Comparison of ENCODE assay signal across 25 cellular contexts in the genomic region with DNA sequence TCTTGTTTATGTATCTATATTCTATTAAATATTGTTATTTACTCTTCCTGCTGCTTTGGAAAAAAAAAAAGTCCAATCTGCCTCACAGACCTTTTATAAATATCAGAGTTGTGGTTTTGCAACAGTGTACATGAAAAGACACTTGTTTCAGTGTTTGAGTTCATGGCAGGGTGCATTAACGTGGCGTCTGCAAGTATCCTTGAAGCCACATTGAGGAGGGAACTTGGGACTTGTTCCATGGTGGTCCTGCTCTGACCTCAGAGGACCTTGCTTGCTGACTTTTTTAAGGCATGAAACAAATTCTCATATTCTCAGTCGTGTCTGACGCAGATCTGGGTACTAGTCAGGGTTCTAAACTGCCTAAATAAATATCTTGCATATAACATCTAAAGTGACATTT. TPM values are rescaled to one million over a fixed set of nuclear protein-coding genes. Genes with fewer than 3 reads are reported as not detected.
DNase-seq lines count a peak whose midpoint lies in the region; ATAC-seq, FAIRE-seq and TF ChIP-seq lines count a peak whose summit lies in the region.
"Had no signal": no experiment of that assay in that cellular context is flagged by ENCODE, and none has a peak within 500 bp of the region (broad histone marks: within the 10 kb centered on the region; RNA-seq: fewer than 3 reads in every experiment).

No MANE protein-coding gene starts in this region.

- H2BK120ac ChIP-seq in IMR-90 (ENCODE audit: low read depth, low read length): no peak overlapping the region

- ATAC-seq in SK-N-SH treated with all-trans-retinoic acid at 6 μM for 48 hours (no peak), IMR-90 (ENCODE audit: low read depth) (no peak), HG02642 (IDR thresholded peaks at IDR 0.05; ENCODE audit: poor library complexity, unreplicated experiment) (no peak)
- ATAC-seq: GM12878; stimulated activated memory B cell treated with anti-CD40 and anti-IgM and Interleukin-4, amounts not matched to agents 10 μg/mL and 1 μg/mL and 100 μg/mL, for 72 hours had no signal

- H3K79me2 ChIP-seq in SK-N-SH (ENCODE audit: insufficient read depth): peaks cover 100% of the 10 kb centered on the region

- no peak overlapping the region for H2AFZ ChIP-seq in SK-N-SH (ENCODE audit: low read depth)
- no peak overlapping the region for H2AFZ ChIP-seq in IMR-90 (replicated peaks; ENCODE audit: low read length, poor library complexity)
- H2AFZ ChIP-seq: parathyroid adenoma had no signal

- peaks cover 50% of the 10 kb centered on the region for H3F3A ChIP-seq in SK-N-SH (replicated peaks; ENCODE audit: insufficient read depth)

- H3K9ac ChIP-seq in SK-N-SH (peak overlapping the region; percentile 26; the same call in 1 of the 2 replicates), IMR-90 (ENCODE audit: low read depth, low read length) (no peak overlapping the region)
- H3K9ac ChIP-seq: parathyroid adenoma had no signal

- no TSS peak for BruUV-seq in IMR-90 (replicated peaks; lab: Mats Ljungman, UMichigan)

- H3K27ac ChIP-seq in SK-N-SH (ENCODE audit: low read depth in 2 of 2, low read length in 1 of 2) (peak overlapping the region in 1 of 2 experiments; percentile 99; a peak in 3 of 4 replicates), IMR-90 (ENCODE audit: insufficient read depth, low read length) (no peak overlapping the region), esophagus muscularis mucosa (replicated peaks in 1 of 4) (peak overlapping the region in 3 of 4 donors; percentile 50 to 68 (median 68)), spleen (peak overlapping the region in 7 of 8 donors; percentile 61 to 81 (median 67))
- H3K27ac ChIP-seq: 22Rv1, parathyroid adenoma, SK-N-MC had no signal

- peak overlapping the region; percentile 22; the same call in 1 of the 2 replicates for H2AK5ac ChIP-seq in IMR-90 (ENCODE audit: low read depth, low read length)

- no peak for TF ChIP-seq CTCF in SK-N-SH (IDR thresholded peaks at IDR 0.05)
- TF ChIP-seq CTCF in IMR-90 (conservative IDR thresholded peaks at IDR 0.05; ENCODE audit: low read depth, low read length): no peak
- TF ChIP-seq CTCF in esophagus muscularis mucosa (IDR thresholded peaks at IDR 0.05): no peak
- no peak for TF ChIP-seq CTCF in spleen (IDR thresholded peaks at IDR 0.05 in 8 of 11, conservative IDR thresholded peaks at IDR 0.05 in 3 of 11)

- no peaks in the 10 kb centered on the region for H3K9me2 ChIP-seq in SK-N-SH

- H3K36me3 ChIP-seq in SK-N-SH (replicated peaks in 1 of 2; ENCODE audit: control insufficient read depth in 1 of 2, insufficient read depth in 2 of 2, low read length in 1 of 2) (peaks cover 0 to 21% of the 10 kb centered on the region in 2 experiments), IMR-90 (ENCODE audit: control insufficient read depth, insufficient read depth, low read length) (no peaks in the 10 kb centered on the region; the same call in 1 of the 2 replicates), esophagus muscularis mucosa (no peaks in the 10 kb centered on the region), spleen (no peaks in the 10 kb centered on the region)

- H2BK20ac ChIP-seq in IMR-90 (ENCODE audit: low read depth, low read length): no peak overlapping the region

- H3K79me1 ChIP-seq in IMR-90 (ENCODE audit: low read depth in 1 of 2, low read length in 2 of 2): peaks cover 14 to 61% of the 10 kb centered on the region in 2 experiments; a peak in 3 of 4 replicates

- no peak overlapping the region for H2BK15ac ChIP-seq in IMR-90 (ENCODE audit: low read depth, low read length)

- POLR2A ChIA-PET in SK-N-SH (lab: Yijun Ruan, JAX) (no interaction called here), IMR-90 (lab: Charles Lee; ENCODE audit: unreplicated experiment) (interaction anchor here (0.8 kb wide), 1 partner anchor 75 kb away, joined by 5 read pairs; no protein-coding TSS in a partner anchor)

- 0 out of 2 replicates have a peak overlapping the region, but pooled peaks have one; percentile 38 for H3K4me2 ChIP-seq in SK-N-SH
- peak overlapping the region; percentile 39; the same call in 1 of the 2 replicates for H3K4me2 ChIP-seq in IMR-90 (ENCODE audit: low read depth, low read length)

- H3K14ac ChIP-seq in IMR-90 (replicated peaks; ENCODE audit: low read depth, low read length): no peak overlapping the region; the same call in 1 of the 2 replicates

- intact Hi-C loops in IMR-90 (cut with micrococcal nuclease) (no loop called here), esophagus muscularis mucosa (cut with DNase I) (no loop called here), spleen (cut with DNase I; ENCODE audit: low total_unique reads) (no loop called here)

- no peak for TF ChIP-seq EP300 in SK-N-SH (IDR thresholded peaks at IDR 0.05; ENCODE audit: borderline replicate concordance in 1 of 2, low read depth in 1 of 2, low read length in 1 of 2)
- TF ChIP-seq EP300 in esophagus muscularis mucosa (IDR thresholded peaks at IDR 0.05): no peak

- CTCF ChIA-PET in SK-N-SH (lab: Yijun Ruan, JAX) (no interaction called here), IMR-90 (lab: Yijun Ruan, JAX) (no interaction called here)

- no peak overlapping the region for H4K91ac ChIP-seq in IMR-90 (ENCODE audit: insufficient read depth, low read depth, low read length)

- H3K27me3 ChIP-seq in SK-N-SH (ENCODE audit: insufficient read depth): no peaks in the 10 kb centered on the region
- H3K27me3 ChIP-seq in IMR-90 (ENCODE audit: control insufficient read depth, insufficient read depth, low read length): no peaks in the 10 kb centered on the region
- no peaks in the 10 kb centered on the region for H3K27me3 ChIP-seq in esophagus muscularis mucosa
- H3K27me3 ChIP-seq in spleen (replicated peaks in 1 of 7): no peaks in the 10 kb centered on the region

- no peak for FAIRE-seq in H54 (lab: Jason Lieb, UNC)
- FAIRE-seq: D721Med, GM12878, kidney had no signal

- H3K4ac ChIP-seq in IMR-90 (ENCODE audit: low read depth, low read length): no peak overlapping the region; the same call in 1 of the 2 replicates

- H3K9me3 ChIP-seq in SK-N-SH (no peaks in the 10 kb centered on the region), IMR-90 (ENCODE audit: control insufficient read depth, insufficient read depth, low read length) (no peaks in the 10 kb centered on the region), esophagus muscularis mucosa (no peaks in the 10 kb centered on the region), spleen (no peaks in the 10 kb centered on the region)

- in situ Hi-C loops in IMR-90 (cut with MboI; ENCODE audit: low sequenced_read_pairs): no loop called here

- H3K9me1 ChIP-seq in IMR-90 (ENCODE audit: insufficient read depth, low read length): peaks cover 35% of the 10 kb centered on the region

- H3K4me3 ChIP-seq in SK-N-SH (ENCODE audit: low read depth in 2 of 2, low read length in 1 of 2): no peak overlapping the region
- H3K4me3 ChIP-seq in IMR-90 (ENCODE audit: insufficient read depth, low read depth, low read length): no peak overlapping the region
- H3K4me3 ChIP-seq in esophagus muscularis mucosa: no peak overlapping the region
- H3K4me3 ChIP-seq in spleen: no peak overlapping the region
- H3K4me3 ChIP-seq: GM12878, SK-N-MC had no signal

- no peak overlapping the region for H2BK5ac ChIP-seq in IMR-90 (ENCODE audit: low read depth, low read length, poor library complexity, severe bottlenecking)

- no peak overlapping the region for H4K5ac ChIP-seq in IMR-90 (ENCODE audit: low read depth, low read length)

- no peak for TF ChIP-seq RAD21 in SK-N-SH (IDR thresholded peaks at IDR 0.05; ENCODE audit: low read length)
- no peak for TF ChIP-seq RAD21 in IMR-90 (IDR thresholded peaks at IDR 0.05; ENCODE audit: low read length)

- no peak overlapping the region for H3K18ac ChIP-seq in IMR-90 (ENCODE audit: low read depth, low read length)

- 60% methylated on average over 4 of the region's 4 CpGs for WGBS in SK-N-SH (ENCODE audit: low lambda C conversion rate)
- WGBS in IMR-90 (ENCODE audit: extremely low coverage in 2 of 2, insufficient read length in 1 of 2), 2 experiments: 100% methylated on average over 2 of the region's 4 CpGs; no CpG with 5 or more reads in 1 of the 2 experiments
- WGBS in esophagus muscularis mucosa: 68% methylated on average over 4 of the region's 4 CpGs
- 47 to 73% (median 60%) methylated on average over 4 of the region's 4 CpGs for WGBS in spleen, 5 donors

- dilution Hi-C loops in IMR-90 (cut with HindIII; ENCODE audit: low sequenced_read_pairs, unreplicated experiment): no loop called here

- 0 out of 4 replicates have a peak overlapping the region, but pooled peaks of 1 of the 2 experiments have one; percentile 6 for H4K8ac ChIP-seq in IMR-90 (ENCODE audit: low read depth in 2 of 2, low read length in 2 of 2)

- peak overlapping the region; percentile 22; the same call in 1 of the 2 replicates for H3K23ac ChIP-seq in IMR-90 (ENCODE audit: low read depth, low read length)

- TF ChIP-seq POLR2A in IMR-90 (IDR thresholded peaks at IDR 0.05; ENCODE audit: low read depth, low read length) (no peak), esophagus muscularis mucosa (IDR thresholded peaks at IDR 0.05; ENCODE audit: low read depth) (no peak), spleen (IDR thresholded peaks at IDR 0.05) (no peak), H54 (IDR thresholded peaks at IDR 0.05; ENCODE audit: low read depth, low read length) (no peak)

- DNase-seq in SK-N-SH: no peak
- no peak for DNase-seq in IMR-90
- no peak for DNase-seq in esophagus muscularis mucosa (ENCODE audit: extremely low spot score)
- no peak for DNase-seq in spleen
- no peak for DNase-seq in H54 (ENCODE audit: insufficient read length, low spot score)
- DNase-seq in activated CD8-positive, alpha-beta memory T cell treated with anti-CD3 and anti-CD28 coated beads, Interleukin-2, amount 50 U/mL, for 48 hours: no peak
- DNase-seq: activated effector memory CD4-positive, alpha-beta T cell treated with anti-CD3 and anti-CD28 coated beads, Interleukin-2, amount 50 U/mL, for 16 hours; activated naive CD8-positive, alpha-beta T cell treated with anti-CD3 and anti-CD28 coated beads for 36 hours; CD4-positive, alpha-beta T cell; kidney; MM.1S; NCI-H2081; NCI-H345; NCI-H748 treated with DMSO at 0.1 percent for 48 hours; stimulated activated CD4-positive, alpha-beta T cell treated with anti-CD3 and anti-CD28 coated beads, Interleukin-12 subunit alpha, Interleukin-12 subunit beta, amount 100 ng/mL, for 4 hours; stimulated activated CD4-positive, alpha-beta T cell treated with anti-CD3 and anti-CD28 coated beads, Interleukin-4, amount 100 ng/mL, for 4 hours; T-helper 2 cell had no signal

- H2AK9ac ChIP-seq in IMR-90 (replicated peaks; ENCODE audit: low read depth, low read length, poor library complexity): no peak overlapping the region

- H3K56ac ChIP-seq in IMR-90 (ENCODE audit: extremely low read depth, insufficient read depth, low read length): no peak overlapping the region

- H4K20me1 ChIP-seq in SK-N-SH (ENCODE audit: insufficient read depth): peaks cover 46% of the 10 kb centered on the region
- peaks cover 84% of the 10 kb centered on the region for H4K20me1 ChIP-seq in IMR-90 (ENCODE audit: insufficient read depth, low read length)

- H3K4me1 ChIP-seq in SK-N-SH (ENCODE audit: control insufficient read depth in 1 of 2, insufficient read depth in 2 of 2, low read depth in 1 of 2, low read length in 1 of 2): peaks cover 0 to 73% of the 10 kb centered on the region in 2 experiments; a peak in 3 of 4 replicates
- H3K4me1 ChIP-seq in IMR-90 (ENCODE audit: control insufficient read depth, insufficient read depth, low read length): peaks cover 31% of the 10 kb centered on the region
- H3K4me1 ChIP-seq in esophagus muscularis mucosa: peaks cover 83 to 96% (median 91%) of the 10 kb centered on the region in 4 donors
- peaks cover 17 to 93% (median 60%) of the 10 kb centered on the region in 6 donors for H3K4me1 ChIP-seq in spleen
- H3K4me1 ChIP-seq: parathyroid adenoma had no signal

RNA-seq across cellular contexts. Expression of a gene that starts 55.1 kb away (rescaled TPM):
- polyA plus RNA-seq in SK-N-SH (2012; rRNA removed) (228 and 244 TPM in 2 replicates), IMR-90 (2012; rRNA removed) (285 and 316 TPM in 2 replicates), spleen (10 to 100 TPM in 1 of 3 donors, 1 to 10 TPM in 2; 7.1 to 14.1 (median 7.1) TPM)
- 191 and 233 TPM in 2 replicates for polyA plus RNA-seq in SK-N-SH (2012; cell fraction: cytosol; rRNA removed)
- polyA plus RNA-seq in SK-N-SH (2012; cell fraction: nucleus; rRNA removed): 201 and 239 TPM in 2 replicates
- total RNA-seq in IMR-90 (2012; rRNA removed) (436 and 490 TPM in 2 replicates), esophagus muscularis mucosa (100 to 1,000 TPM; 140 to 429 (median 201) TPM), spleen (100 to 1,000 TPM in 6 of 7 donors, 10 to 100 TPM in 1; 91.5 to 213 (median 120) TPM)
- polyA plus RNA-seq in IMR-90 (2012; cell fraction: cytosol; rRNA removed): 203 and 263 TPM in 2 replicates
- 109 and 133 TPM in 2 replicates for polyA plus RNA-seq in IMR-90 (2012; cell fraction: nucleus; rRNA removed; ENCODE audit: low replicate concordance)
